Comparison of ENCODE assay signal across 8 cellular contexts in genomic region chr1:167057297-167057688, GRCh38. TPM values are rescaled to one million over a fixed set of nuclear protein-coding genes. Genes with fewer than 3 reads are reported as not detected.
A peak's percentile ranks its signal among the peaks of the same experiment; 100 is the strongest.
DNase-seq lines count a peak whose midpoint lies in the region; ATAC-seq lines count a peak whose summit lies in the region.

No MANE protein-coding gene starts in this region.

- H3K9me3 Mint-ChIP-seq in activated naive CD8-positive, alpha-beta T cell treated with anti-CD3 and anti-CD28 coated beads, Interleukin-2, amount 50 U/mL, for 24 hours: no peaks in the 10 kb centered on the region

- peaks cover 6% of the 10 kb centered on the region for H3K4me1 Mint-ChIP-seq in activated naive CD8-positive, alpha-beta T cell treated with anti-CD3 and anti-CD28 coated beads, Interleukin-2, amount 50 U/mL, for 24 hours

- DNase-seq in Caki2 (ENCODE audit: low read depth) (peak; percentile 55), NCI-H460 (ENCODE audit: extremely low read depth, low read depth) (peak; percentile 48), hypothalamus (lab: John Stamatoyannopoulos, UW) (peak in 31 of 51 donors; percentile 6 to 57 (median 29)), superior temporal gyrus (ENCODE audit: extremely low spot score) (peak; percentile 79), T-helper 9 cell (no peak)
- DNase-seq in activated naive CD8-positive, alpha-beta T cell treated with anti-CD3 and anti-CD28 coated beads, Interleukin-2, amount 50 U/mL, for 24 hours: peak; percentile 33

- ATAC-seq in GM19035 (IDR thresholded peaks at IDR 0.05; ENCODE audit: unreplicated experiment) (peak; percentile 58), HG03442 (IDR thresholded peaks at IDR 0.05; ENCODE audit: unreplicated experiment) (peak; percentile 44)
- peak; percentile 71 for ATAC-seq in activated naive CD8-positive, alpha-beta T cell treated with anti-CD3 and anti-CD28 coated beads, Interleukin-2, amount 50 U/mL, for 24 hours

- no peaks in the 10 kb centered on the region for H3K27me3 Mint-ChIP-seq in activated naive CD8-positive, alpha-beta T cell treated with anti-CD3 and anti-CD28 coated beads, Interleukin-2, amount 50 U/mL, for 24 hours

- no peak overlapping the region for H3K27ac Mint-ChIP-seq in activated naive CD8-positive, alpha-beta T cell treated with anti-CD3 and anti-CD28 coated beads, Interleukin-2, amount 50 U/mL, for 24 hours

- in situ Hi-C loops in Caki2 (cut with HindIII; ENCODE audit: low pct_unique_long_range_greater_than_20kb, low sequenced_read_pairs): no loop called here

- no peak overlapping the region for H3K4me3 Mint-ChIP-seq in activated naive CD8-positive, alpha-beta T cell treated with anti-CD3 and anti-CD28 coated beads, Interleukin-2, amount 50 U/mL, for 24 hours

- H3K36me3 Mint-ChIP-seq in activated naive CD8-positive, alpha-beta T cell treated with anti-CD3 and anti-CD28 coated beads, Interleukin-2, amount 50 U/mL, for 24 hours (ENCODE audit: low read depth): no peaks in the 10 kb centered on the region

RNA-seq across cellular contexts. Expression of gene GPA33, which starts 32.9 kb away (rescaled TPM):
- total RNA-seq in Caki2 (2014; rRNA removed; shearing (Covaris generic); ENCODE audit: low replicate concordance): not detected in 2 replicates
- total RNA-seq in NCI-H460 (2014; rRNA removed; shearing (Covaris generic)): not detected in 2 replicates
- polyA plus RNA-seq in NCI-H460 (2014; cell fraction: nucleus; rRNA removed): not detected in 2 replicates

RNA-seq across cellular contexts. Expression of gene STYXL2, which starts 36.6 kb away (rescaled TPM):
- total RNA-seq in Caki2 (2014; rRNA removed; shearing (Covaris generic); ENCODE audit: low replicate concordance): not detected in 2 replicates
- not detected in 2 replicates for total RNA-seq in NCI-H460 (2014; rRNA removed; shearing (Covaris generic))
- not detected in 2 replicates for polyA plus RNA-seq in NCI-H460 (2014; cell fraction: nucleus; rRNA removed)
